Comparison of ENCODE assay signal across 1 cellular context in the genomic region with DNA sequence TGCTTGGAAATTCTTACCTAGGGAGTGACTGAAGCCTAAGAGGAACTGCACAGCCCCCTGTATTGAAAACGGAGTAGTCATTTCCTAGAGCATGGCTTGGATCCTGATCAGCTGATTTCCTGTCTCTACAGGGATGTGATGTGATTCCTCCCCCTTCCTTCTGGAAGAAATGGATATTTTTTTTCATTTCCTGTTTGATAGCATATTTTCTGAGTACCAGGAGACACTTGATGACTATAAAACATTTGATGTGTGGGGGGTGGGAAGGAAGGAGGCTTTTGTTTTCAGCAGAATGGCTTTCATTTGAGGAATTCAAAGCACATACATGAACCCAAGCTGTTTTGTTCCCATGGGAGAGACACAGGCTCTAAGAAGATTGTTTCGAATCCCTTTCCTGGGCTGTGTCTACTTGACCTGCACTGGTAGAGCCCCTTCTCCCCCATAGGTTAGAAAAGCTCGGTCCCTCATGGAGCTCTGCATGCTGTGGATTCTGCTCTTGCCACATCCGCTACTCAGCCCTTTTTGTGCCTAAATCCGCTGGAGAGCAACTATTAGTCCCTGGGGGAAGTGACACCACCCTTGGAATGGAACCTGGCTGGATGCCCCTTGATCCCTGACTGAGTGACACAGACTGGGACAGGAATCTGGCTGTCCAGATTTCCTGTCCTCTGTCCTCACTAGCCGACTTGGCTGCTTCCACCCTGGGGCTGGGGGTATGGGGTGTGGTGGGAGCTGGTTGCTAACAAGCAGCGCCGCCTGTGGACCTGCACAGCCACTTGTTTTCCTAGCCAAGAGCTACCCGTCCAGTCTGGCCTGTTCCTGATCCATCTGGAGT.
A peak's percentile ranks its signal among the peaks of the same experiment; 100 is the strongest.
TF ChIP-seq lines count a peak whose summit lies in the region.

No MANE protein-coding gene starts in this region.

TF ChIP-seq in HepG2, 621 proteins besides CTCF, POLR2A, EP300 and RAD21 (continued from another document and continues in another):
- TF ChIP-seq, protein P1, sequence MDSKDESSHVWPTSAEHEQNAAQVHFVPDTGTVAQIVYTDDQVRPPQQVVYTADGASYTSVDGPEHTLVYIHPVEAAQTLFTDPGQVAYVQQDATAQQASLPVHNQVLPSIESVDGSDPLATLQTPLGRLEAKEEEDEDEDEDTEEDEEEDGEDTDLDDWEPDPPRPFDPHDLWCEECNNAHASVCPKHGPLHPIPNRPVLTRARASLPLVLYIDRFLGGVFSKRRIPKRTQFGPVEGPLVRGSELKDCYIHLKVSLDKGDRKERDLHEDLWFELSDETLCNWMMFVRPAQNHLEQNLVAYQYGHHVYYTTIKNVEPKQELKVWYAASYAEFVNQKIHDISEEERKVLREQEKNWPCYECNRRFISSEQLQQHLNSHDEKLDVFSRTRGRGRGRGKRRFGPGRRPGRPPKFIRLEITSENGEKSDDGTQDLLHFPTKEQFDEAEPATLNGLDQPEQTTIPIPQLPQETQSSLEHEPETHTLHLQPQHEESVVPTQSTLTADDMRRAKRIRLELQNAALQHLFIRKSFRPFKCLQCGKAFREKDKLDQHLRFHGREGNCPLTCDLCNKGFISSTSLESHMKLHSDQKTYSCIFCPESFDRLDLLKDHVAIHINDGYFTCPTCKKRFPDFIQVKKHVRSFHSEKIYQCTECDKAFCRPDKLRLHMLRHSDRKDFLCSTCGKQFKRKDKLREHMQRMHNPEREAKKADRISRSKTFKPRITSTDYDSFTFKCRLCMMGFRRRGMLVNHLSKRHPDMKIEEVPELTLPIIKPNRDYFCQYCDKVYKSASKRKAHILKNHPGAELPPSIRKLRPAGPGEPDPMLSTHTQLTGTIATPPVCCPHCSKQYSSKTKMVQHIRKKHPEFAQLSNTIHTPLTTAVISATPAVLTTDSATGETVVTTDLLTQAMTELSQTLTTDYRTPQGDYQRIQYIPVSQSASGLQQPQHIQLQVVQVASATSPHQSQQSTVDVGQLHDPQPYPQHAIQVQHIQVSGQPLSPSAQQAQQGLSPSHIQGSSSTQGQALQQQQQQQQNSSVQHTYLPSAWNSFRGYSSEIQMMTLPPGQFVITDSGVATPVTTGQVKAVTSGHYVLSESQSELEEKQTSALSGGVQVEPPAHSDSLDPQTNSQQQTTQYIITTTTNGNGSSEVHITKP (CRISPR knock-in tag; IDR thresholded peaks at IDR 0.05; ENCODE audit: low read depth), result peak; percentile 40; the same call in 1 of the 2 replicates
- TF ChIP-seq PITX1 (CRISPR knock-in tag; IDR thresholded peaks at IDR 0.05) (peak; percentile 34; the same call in 1 of the 2 replicates), KDM5A (IDR thresholded peaks at IDR 0.05; ENCODE audit: borderline replicate concordance, low read length) (no peak), AKAP8 (CRISPR knock-in tag; IDR thresholded peaks at IDR 0.05) (peak; percentile 46; the same call in 1 of the 2 replicates), ZFX (CRISPR knock-in tag; IDR thresholded peaks at IDR 0.05; ENCODE audit: low read depth) (peak; percentile 35; the same call in 1 of the 2 replicates), SKI (IDR thresholded peaks at IDR 0.05; ENCODE audit: partially characterized antibody) (peak; percentile 15), GZF1 (CRISPR knock-in tag; IDR thresholded peaks at IDR 0.05) (0 out of 2 replicates have a peak, but pooled peaks have one; percentile 28), PCBP2 (optimal IDR thresholded peaks at IDR 0.05; ENCODE audit: low read depth, low read length, poor library complexity, severe bottlenecking) (no peak), REXO4 (CRISPR knock-in tag; IDR thresholded peaks at IDR 0.05; ENCODE audit: borderline replicate concordance) (no peak), FOXP1 (IDR thresholded peaks at IDR 0.05) (no peak), FOXP1 (CRISPR knock-in tag; IDR thresholded peaks at IDR 0.05) (0 out of 2 replicates have a peak, but pooled peaks have one; percentile 19), ZFY (CRISPR knock-in tag; IDR thresholded peaks at IDR 0.05) (peak; percentile 43; the same call in 1 of the 2 replicates), SAP130 (CRISPR knock-in tag; IDR thresholded peaks at IDR 0.05; ENCODE audit: low read depth) (peak; percentile 72), ERF (CRISPR knock-in tag; IDR thresholded peaks at IDR 0.05) (peak; percentile 74; the same call in 1 of the 2 replicates), ZNF205 (CRISPR knock-in tag; IDR thresholded peaks at IDR 0.05) (peak; percentile 26; the same call in 1 of the 2 replicates), LCORL (IDR thresholded peaks at IDR 0.05) (no peak), LCORL (CRISPR knock-in tag; IDR thresholded peaks at IDR 0.05) (peak; percentile 59; the same call in 1 of the 2 replicates), ZNF782 (CRISPR knock-in tag; IDR thresholded peaks at IDR 0.05; ENCODE audit: borderline replicate concordance) (no peak), HMGXB4 (CRISPR knock-in tag; IDR thresholded peaks at IDR 0.05; ENCODE audit: borderline replicate concordance in 1 of 2, low read depth in 1 of 2) (peak; percentile 28 to 48; a peak in 1 of 4 replicates), ETV5 (CRISPR knock-in tag; IDR thresholded peaks at IDR 0.05; ENCODE audit: borderline replicate concordance) (peak; percentile 57; the same call in 1 of the 2 replicates), MED1 (CRISPR knock-in tag; IDR thresholded peaks at IDR 0.05) (peak; percentile 36; the same call in 1 of the 2 replicates), TRAFD1 (CRISPR knock-in tag; IDR thresholded peaks at IDR 0.05; ENCODE audit: borderline replicate concordance) (0 out of 2 replicates have a peak, but pooled peaks have one; percentile 39), NR2F1 (CRISPR knock-in tag; IDR thresholded peaks at IDR 0.05) (peak in 1 of 2 experiments; percentile 47; a peak in 2 of 4 replicates), FOSL2 (CRISPR knock-in tag; IDR thresholded peaks at IDR 0.05) (peak; percentile 62; the same call in 1 of the 2 replicates), ZGPAT (CRISPR knock-in tag; IDR thresholded peaks at IDR 0.05) (peak; percentile 36; the same call in 1 of the 2 replicates), ZNF350 (CRISPR knock-in tag; IDR thresholded peaks at IDR 0.05; ENCODE audit: borderline replicate concordance, low read depth) (peak; percentile 23; the same call in 1 of the 2 replicates), ZNF83 (CRISPR knock-in tag; IDR thresholded peaks at IDR 0.05; ENCODE audit: borderline replicate concordance) (no peak), ZSCAN25 (CRISPR knock-in tag; IDR thresholded peaks at IDR 0.05) (0 out of 2 replicates have a peak, but pooled peaks have one; percentile 22), ZBTB7B (CRISPR knock-in tag; IDR thresholded peaks at IDR 0.05) (peak; percentile 78), ZNF619 (CRISPR knock-in tag; IDR thresholded peaks at IDR 0.05) (0 out of 2 replicates have a peak, but pooled peaks have one; percentile 63), RARA (CRISPR knock-in tag; IDR thresholded peaks at IDR 0.05) (0 out of 2 replicates have a peak, but pooled peaks have one; percentile 21), ZNF614 (CRISPR knock-in tag; IDR thresholded peaks at IDR 0.05; ENCODE audit: borderline replicate concordance) (0 out of 2 replicates have a peak, but pooled peaks have one; percentile 21), ZBTB38 (CRISPR knock-in tag; IDR thresholded peaks at IDR 0.05) (peak; percentile 91), HMG20A (CRISPR knock-in tag; IDR thresholded peaks at IDR 0.05; ENCODE audit: borderline replicate concordance) (peak; percentile 18; the same call in 1 of the 2 replicates), SMAD1 (CRISPR knock-in tag; IDR thresholded peaks at IDR 0.05; ENCODE audit: borderline replicate concordance, low read depth) (no peak), HDAC2 (CRISPR knock-in tag; IDR thresholded peaks at IDR 0.05) (peak; percentile 55; the same call in 1 of the 2 replicates), ZNF781 (CRISPR knock-in tag; IDR thresholded peaks at IDR 0.05; ENCODE audit: borderline replicate concordance, not compliant biosample characterization) (no peak), HDAC1 (CRISPR knock-in tag; IDR thresholded peaks at IDR 0.05) (peak; percentile 43; the same call in 1 of the 2 replicates), ATF4 (CRISPR knock-in tag; IDR thresholded peaks at IDR 0.05) (0 out of 4 replicates have a peak, but pooled peaks of 1 of the 2 experiments have one; percentile 15), SALL1 (CRISPR knock-in tag; IDR thresholded peaks at IDR 0.05) (peak; percentile 60)
- TF ChIP-seq, protein P2, sequence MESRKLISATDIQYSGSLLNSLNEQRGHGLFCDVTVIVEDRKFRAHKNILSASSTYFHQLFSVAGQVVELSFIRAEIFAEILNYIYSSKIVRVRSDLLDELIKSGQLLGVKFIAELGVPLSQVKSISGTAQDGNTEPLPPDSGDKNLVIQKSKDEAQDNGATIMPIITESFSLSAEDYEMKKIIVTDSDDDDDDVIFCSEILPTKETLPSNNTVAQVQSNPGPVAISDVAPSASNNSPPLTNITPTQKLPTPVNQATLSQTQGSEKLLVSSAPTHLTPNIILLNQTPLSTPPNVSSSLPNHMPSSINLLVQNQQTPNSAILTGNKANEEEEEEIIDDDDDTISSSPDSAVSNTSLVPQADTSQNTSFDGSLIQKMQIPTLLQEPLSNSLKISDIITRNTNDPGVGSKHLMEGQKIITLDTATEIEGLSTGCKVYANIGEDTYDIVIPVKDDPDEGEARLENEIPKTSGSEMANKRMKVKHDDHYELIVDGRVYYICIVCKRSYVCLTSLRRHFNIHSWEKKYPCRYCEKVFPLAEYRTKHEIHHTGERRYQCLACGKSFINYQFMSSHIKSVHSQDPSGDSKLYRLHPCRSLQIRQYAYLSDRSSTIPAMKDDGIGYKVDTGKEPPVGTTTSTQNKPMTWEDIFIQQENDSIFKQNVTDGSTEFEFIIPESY (CRISPR knock-in tag; IDR thresholded peaks at IDR 0.05), result peak; percentile 85
- TF ChIP-seq, protein P3, sequence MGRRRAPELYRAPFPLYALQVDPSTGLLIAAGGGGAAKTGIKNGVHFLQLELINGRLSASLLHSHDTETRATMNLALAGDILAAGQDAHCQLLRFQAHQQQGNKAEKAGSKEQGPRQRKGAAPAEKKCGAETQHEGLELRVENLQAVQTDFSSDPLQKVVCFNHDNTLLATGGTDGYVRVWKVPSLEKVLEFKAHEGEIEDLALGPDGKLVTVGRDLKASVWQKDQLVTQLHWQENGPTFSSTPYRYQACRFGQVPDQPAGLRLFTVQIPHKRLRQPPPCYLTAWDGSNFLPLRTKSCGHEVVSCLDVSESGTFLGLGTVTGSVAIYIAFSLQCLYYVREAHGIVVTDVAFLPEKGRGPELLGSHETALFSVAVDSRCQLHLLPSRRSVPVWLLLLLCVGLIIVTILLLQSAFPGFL (CRISPR knock-in tag; IDR thresholded peaks at IDR 0.05), result no peak
- TF ChIP-seq, protein P4, sequence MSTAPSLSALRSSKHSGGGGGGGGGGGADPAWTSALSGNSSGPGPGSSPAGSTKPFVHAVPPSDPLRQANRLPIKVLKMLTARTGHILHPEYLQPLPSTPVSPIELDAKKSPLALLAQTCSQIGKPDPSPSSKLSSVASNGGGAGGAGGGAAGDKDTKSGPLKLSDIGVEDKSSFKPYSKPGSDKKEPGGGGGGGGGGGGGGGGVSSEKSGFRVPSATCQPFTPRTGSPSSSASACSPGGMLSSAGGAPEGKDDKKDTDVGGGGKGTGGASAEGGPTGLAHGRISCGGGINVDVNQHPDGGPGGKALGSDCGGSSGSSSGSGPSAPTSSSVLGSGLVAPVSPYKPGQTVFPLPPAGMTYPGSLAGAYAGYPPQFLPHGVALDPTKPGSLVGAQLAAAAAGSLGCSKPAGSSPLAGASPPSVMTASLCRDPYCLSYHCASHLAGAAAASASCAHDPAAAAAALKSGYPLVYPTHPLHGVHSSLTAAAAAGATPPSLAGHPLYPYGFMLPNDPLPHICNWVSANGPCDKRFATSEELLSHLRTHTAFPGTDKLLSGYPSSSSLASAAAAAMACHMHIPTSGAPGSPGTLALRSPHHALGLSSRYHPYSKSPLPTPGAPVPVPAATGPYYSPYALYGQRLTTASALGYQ (CRISPR knock-in tag; IDR thresholded peaks at IDR 0.05), result no peak
